ENCODE assay signal across 19 cellular contexts in genomic region chr4:6316461-6317003, GRCh38. TPM values are rescaled to one million over a fixed set of nuclear protein-coding genes. Genes with fewer than 3 reads are reported as not detected.
DNase-seq lines count a peak whose midpoint lies in the region; TF ChIP-seq lines count a peak whose summit lies in the region.
"Had no signal": no experiment of that assay in that cellular context is flagged by ENCODE, and none has a peak within 500 bp of the region (broad histone marks: within the 10 kb centered on the region; RNA-seq: fewer than 3 reads in every experiment).

No MANE protein-coding gene starts in this region.

- in situ Hi-C loops in G401 (cut with HindIII; ENCODE audit: low sequenced_read_pairs), result no loop called here

- H3K9me3 Mint-ChIP-seq in endothelial cell (ENCODE audit: unreplicated experiment), result no peaks in the 10 kb centered on the region

- H3K36me3 Mint-ChIP-seq in endothelial cell (ENCODE audit: low read depth, unreplicated experiment), result no peaks in the 10 kb centered on the region

- TF ChIP-seq CTCF in endothelial cell (IDR thresholded peaks at IDR 0.05; ENCODE audit: unreplicated experiment), result no peak

- H3K4me3 Mint-ChIP-seq in endothelial cell (ENCODE audit: unreplicated experiment), result no peak overlapping the region
- H3K4me3 Mint-ChIP-seq: CD4-positive, alpha-beta T cell; HFFc6 had no signal

- peaks cover 7% of the 10 kb centered on the region for H3K27me3 Mint-ChIP-seq in endothelial cell (ENCODE audit: unreplicated experiment)

- peak; percentile 44 for DNase-seq in G401 (ENCODE audit: low spot score)
- DNase-seq in caudate nucleus (lab: John Stamatoyannopoulos, UW), result no peak
- DNase-seq in endothelial cell (ENCODE audit: low spot score), result no peak
- peak; percentile 12 for DNase-seq in occipital lobe (lab: John Stamatoyannopoulos, UW)
- no peak for DNase-seq in LoVo (ENCODE audit: low spot score)
- DNase-seq in activated naive CD4-positive, alpha-beta T cell (lab: John Stamatoyannopoulos, UW), result no peak
- DNase-seq in NCI-H82 (lab: John Stamatoyannopoulos, UW), result no peak
- DNase-seq: ACHN; BE2C; Caco-2; CD4-positive, alpha-beta T cell; DMS153; DMS79; GF-D8; GOT3; H7; HFFc6 had no signal

- peak overlapping the region; percentile 30 for H3K27ac ChIP-seq in caudate nucleus (ENCODE audit: low read depth, low read length)
- H3K27ac ChIP-seq: C4-2B had no signal

- peaks cover 16% of the 10 kb centered on the region for H3K4me1 Mint-ChIP-seq in endothelial cell (ENCODE audit: unreplicated experiment)
- H3K4me1 Mint-ChIP-seq: IgD-negative memory B cell had no signal

- peak overlapping the region; percentile 28 for H3K27ac Mint-ChIP-seq in endothelial cell (ENCODE audit: unreplicated experiment)
- H3K27ac Mint-ChIP-seq: CD4-positive, alpha-beta T cell; HFFc6; IgD-negative memory B cell had no signal

RNA-seq across cellular contexts. Expression of gene WFS1, which starts 46.9 kb away (rescaled TPM):
- total RNA-seq in G401 (2014; rRNA removed; shearing (Covaris generic)), result 8.2 and 9.3 TPM in 2 replicates
- 53.2 TPM for total RNA-seq in endothelial cell (ENCODE audit: unreplicated experiment)
- total RNA-seq in occipital lobe, result 5.1 TPM

Comparison
In these comparisons a context has a peak if more than half of its experiments do, and no peak if none do; other contexts are left out.
1. DNase-seq: peak in G401 (single experiment) and occipital lobe (single experiment); none in caudate nucleus (0 of 61), endothelial cell (single experiment), LoVo (single experiment), activated naive CD4-positive, alpha-beta T cell (0 of 4) and NCI-H82 (single experiment).